ENCODE assay signal across 8 cellular contexts in genomic region chr11:120079750-120080610, GRCh38. TPM values are rescaled to one million over a fixed set of nuclear protein-coding genes. Genes with fewer than 3 reads are reported as not detected.
DNase-seq lines count a peak whose midpoint lies in the region; ATAC-seq, FAIRE-seq and TF ChIP-seq lines count a peak whose summit lies in the region.

No MANE protein-coding gene starts in this region.

- POLR2A ChIA-PET in HEK293T (lab: Yijun Ruan, JAX) = no interaction called here

- intact Hi-C loops in CD14-positive monocyte (cut with micrococcal nuclease) = loop anchor here in 1 of 2 donors (5.0 kb wide), 1 partner anchor 413 kb away; no protein-coding TSS in a partner anchor

- CTCF ChIA-PET in HEK293T (lab: Yijun Ruan, JAX) = interaction anchor here (0.7 to 1.8 kb wide), 4 partner anchors 8 to 28 kb away, joined by 3 to 6 read pairs (median 4); no protein-coding TSS in a partner anchor

- H3K9me3 Mint-ChIP-seq in CD14-positive monocyte (peaks cover 0 to 16% (median 8%) of the 10 kb centered on the region in 7 donors), nephron (peaks cover 25% of the 10 kb centered on the region)

- ATAC-seq in HG03378 (IDR thresholded peaks at IDR 0.05; ENCODE audit: unreplicated experiment) = no peak

- H3K4me3 ChIP-seq in bronchial epithelial cell (ENCODE audit: low read depth, low read length) = no peak overlapping the region

- H3K36me3 Mint-ChIP-seq in CD14-positive monocyte (no peaks in the 10 kb centered on the region), nephron (ENCODE audit: low read depth) (peaks cover 17% of the 10 kb centered on the region)

- TF ChIP-seq CTCF in CD14-positive monocyte (IDR thresholded peaks at IDR 0.05) = peak; percentile 85
- TF ChIP-seq CTCF in bronchial epithelial cell (IDR thresholded peaks at IDR 0.05; ENCODE audit: insufficient read depth, low read length, severe bottlenecking) = peak; percentile 75
- TF ChIP-seq CTCF in nephron (IDR thresholded peaks at IDR 0.05; ENCODE audit: unreplicated experiment in 3 of 3) = peak; percentile 36 to 44 (median 43)

- no peak for FAIRE-seq in bronchial epithelial cell (lab: Jason Lieb, UNC)

- H3K4me3 Mint-ChIP-seq in CD14-positive monocyte (no peak overlapping the region), nephron (no peak overlapping the region)

- peaks cover 4% of the 10 kb centered on the region for H3K27me3 ChIP-seq in bronchial epithelial cell (ENCODE audit: control insufficient read depth, insufficient read depth, low read length)

- H3K27me3 Mint-ChIP-seq in CD14-positive monocyte (ENCODE audit: low read depth in 3 of 3) = peaks cover 8 to 16% (median 8%) of the 10 kb centered on the region in 3 donors
- peaks cover 25% of the 10 kb centered on the region for H3K27me3 Mint-ChIP-seq in nephron (ENCODE audit: low read depth)

- H3K27ac Mint-ChIP-seq in CD14-positive monocyte = no peak overlapping the region
- H3K27ac Mint-ChIP-seq in nephron = no peak overlapping the region

- no peaks in the 10 kb centered on the region for H3K4me1 Mint-ChIP-seq in CD14-positive monocyte
- H3K4me1 Mint-ChIP-seq in nephron = peaks cover 16% of the 10 kb centered on the region

- DNase-seq in CD14-positive monocyte (ENCODE audit: low spot score) = no peak
- DNase-seq in HEK293T (ENCODE audit: extremely low spot score) = peak; percentile 41
- DNase-seq in bronchial epithelial cell (ENCODE audit: low read depth) = no peak
- DNase-seq in COR-L47 (lab: John Stamatoyannopoulos, UW) = no peak
- DNase-seq in NCI-H2227 treated with DMSO at 0.1 percent for 48 hours (lab: John Stamatoyannopoulos, UW) = no peak
- no peak for DNase-seq in activated CD4-positive, CD25-positive, alpha-beta regulatory T cell (lab: John Stamatoyannopoulos, UW)

- no peaks in the 10 kb centered on the region for H3K36me3 ChIP-seq in bronchial epithelial cell (ENCODE audit: control insufficient read depth, insufficient read depth, low read length)

TF ChIP-seq in HEK293T, 16 proteins besides CTCF, POLR2A, EP300 and RAD21:
- TF ChIP-seq L3MBTL2 (conservative IDR thresholded peaks at IDR 0.05) (peak; percentile 66), CTBP1 (IDR thresholded peaks at IDR 0.05; ENCODE audit: borderline replicate concordance) (no peak), BHLHE40 (IDR thresholded peaks at IDR 0.05; ENCODE audit: borderline replicate concordance) (no peak)

RNA-seq across cellular contexts. Expression of gene TRIM29, which starts 57.9 kb away (rescaled TPM):
- polyA plus RNA-seq in CD14-positive monocyte = not detected
- total RNA-seq in bronchial epithelial cell = 146 and 441 TPM in 2 replicates
